10 cellular contexts compared by ENCODE assay signal in the genomic region with DNA sequence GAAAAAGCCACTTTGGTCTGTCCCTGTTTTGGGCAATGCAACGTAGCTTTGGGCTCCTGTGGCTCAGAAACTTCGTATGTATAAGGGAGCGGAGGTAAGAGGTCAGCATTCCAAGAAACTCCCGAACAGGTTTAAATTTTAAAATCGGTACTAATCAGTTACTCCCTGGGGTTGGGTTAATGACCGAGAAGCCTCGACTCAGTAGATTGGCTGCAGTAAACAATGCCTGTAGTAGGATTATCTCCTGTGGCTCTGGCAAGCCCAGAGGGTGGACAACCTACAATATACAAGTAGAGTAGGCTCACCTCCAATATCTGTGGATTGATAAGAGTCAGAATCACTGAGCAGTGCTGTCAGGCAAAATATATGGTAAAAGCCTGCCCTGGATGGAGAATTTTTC. TPM values are rescaled to one million over a fixed set of nuclear protein-coding genes. Genes with fewer than 3 reads are reported as not detected.
DNase-seq lines count a peak whose midpoint lies in the region; ATAC-seq and TF ChIP-seq lines count a peak whose summit lies in the region.
"Had no signal": no experiment of that assay in that cellular context is flagged by ENCODE, and none has a peak within 500 bp of the region (broad histone marks: within the 10 kb centered on the region; RNA-seq: fewer than 3 reads in every experiment).

No MANE protein-coding gene starts in this region.

- no peaks in the 10 kb centered on the region for H3K27me3 Mint-ChIP-seq in activated T-cell treated with anti-CD3 and anti-CD28 coated beads, Interleukin-2, amount 50 U/mL, for 24 hours

- H3K36me3 Mint-ChIP-seq in activated T-cell treated with anti-CD3 and anti-CD28 coated beads, Interleukin-2, amount 50 U/mL, for 24 hours (ENCODE audit: low read depth) = peaks cover 31% of the 10 kb centered on the region

- H3K9ac ChIP-seq in mucosa of rectum (ENCODE audit: low read depth in 1 of 2, low read length in 2 of 2) = peak overlapping the region in 1 of 2 donors; percentile 8

- 72 to 88% methylated on average over 7 of the region's 7 CpGs for WGBS in thyroid gland, 2 donors

- H3K27ac ChIP-seq in breast epithelium = peak overlapping the region; percentile 98 to 100
- peak overlapping the region; percentile 99 to 100 for H3K27ac ChIP-seq in mucosa of rectum (ENCODE audit: low read depth in 2 of 2, low read length in 2 of 2)
- peak overlapping the region in 2 of 3 donors; percentile 97 to 100 for H3K27ac ChIP-seq in thyroid gland

- no peaks in the 10 kb centered on the region for H3K27me3 ChIP-seq in breast epithelium
- no peaks in the 10 kb centered on the region for H3K27me3 ChIP-seq in mucosa of rectum (ENCODE audit: control insufficient read depth in 2 of 2, insufficient read depth in 2 of 2, low read length in 2 of 2)
- H3K27me3 ChIP-seq in thyroid gland = no peaks in the 10 kb centered on the region

- H3K4me1 ChIP-seq in breast epithelium (peaks cover 2 to 26% of the 10 kb centered on the region in 2 donors), mucosa of rectum (ENCODE audit: control insufficient read depth in 2 of 2, insufficient read depth in 2 of 2, low read length in 2 of 2) (peaks cover 20 to 37% of the 10 kb centered on the region in 2 donors), thyroid gland (peaks cover 28 to 38% of the 10 kb centered on the region in 2 donors)

- H3K4me3 ChIP-seq in breast epithelium (peak overlapping the region in 1 of 3 donors; percentile 96), mucosa of rectum (ENCODE audit: low read length in 2 of 2) (no peak overlapping the region), thyroid gland (replicated peaks in 1 of 3) (no peak overlapping the region)
- H3K4me3 ChIP-seq: lung had no signal

- H3K9me3 Mint-ChIP-seq in activated T-cell treated with anti-CD3 and anti-CD28 coated beads, Interleukin-2, amount 50 U/mL, for 24 hours = no peaks in the 10 kb centered on the region

- peaks cover 31% of the 10 kb centered on the region for H3K4me1 Mint-ChIP-seq in activated T-cell treated with anti-CD3 and anti-CD28 coated beads, Interleukin-2, amount 50 U/mL, for 24 hours (ENCODE audit: low read depth)

- no peak for TF ChIP-seq CTCF in breast epithelium (IDR thresholded peaks at IDR 0.05)
- TF ChIP-seq CTCF in thyroid gland (IDR thresholded peaks at IDR 0.05) = no peak

- H3K4me3 Mint-ChIP-seq in activated T-cell treated with anti-CD3 and anti-CD28 coated beads, Interleukin-2, amount 50 U/mL, for 24 hours = peak overlapping the region; percentile 90

- H3K36me3 ChIP-seq in breast epithelium = no peaks in the 10 kb centered on the region
- peaks cover 3% of the 10 kb centered on the region in 2 donors for H3K36me3 ChIP-seq in mucosa of rectum (ENCODE audit: control insufficient read depth in 2 of 2, insufficient read depth in 2 of 2, low read length in 2 of 2)
- H3K36me3 ChIP-seq in thyroid gland = peaks cover 0 to 2% of the 10 kb centered on the region in 2 donors

- H3K27ac Mint-ChIP-seq in activated T-cell treated with anti-CD3 and anti-CD28 coated beads, Interleukin-2, amount 50 U/mL, for 24 hours = no peak overlapping the region

- no peak for ATAC-seq in HG02588 (IDR thresholded peaks at IDR 0.05; ENCODE audit: unreplicated experiment)
- no peak for ATAC-seq in HG03354 (IDR thresholded peaks at IDR 0.05; ENCODE audit: poor library complexity, severe bottlenecking, unreplicated experiment)

- no peak for DNase-seq in activated T-cell treated with anti-CD3 and anti-CD28 coated beads, Interleukin-2, amount 50 U/mL, for 24 hours
- no peak for DNase-seq in activated T-cell treated with anti-CD3 and anti-CD28 coated beads for 4 hours
- DNase-seq in breast epithelium (ENCODE audit: low spot score in 2 of 2) = no peak
- DNase-seq in thyroid gland = no peak
- no peak for DNase-seq in stimulated activated CD4-positive, alpha-beta T cell treated with anti-CD3 and anti-CD28 coated beads, Interleukin-2, amount 100 ng/mL, for 48 hours
- DNase-seq: NCI-H1930 had no signal

- H3K9me3 ChIP-seq in breast epithelium (no peaks in the 10 kb centered on the region), mucosa of rectum (ENCODE audit: control insufficient read depth in 2 of 2, low read length in 2 of 2) (no peaks in the 10 kb centered on the region), thyroid gland (no peaks in the 10 kb centered on the region)

- intact Hi-C loops in breast epithelium (cut with DNase I; ENCODE audit: low total_unique reads) = loop anchor here (10.0 kb wide), 1 partner anchor 47 kb away; no protein-coding TSS in a partner anchor
- intact Hi-C loops in thyroid gland (cut with DNase I) = loop anchor here (5.0 kb wide), 2 partner anchors 44 to 81 kb away; no protein-coding TSS in a partner anchor

- TF ChIP-seq POLR2A in breast epithelium (IDR thresholded peaks at IDR 0.05) (no peak), thyroid gland (IDR thresholded peaks at IDR 0.05) (no peak)

RNA-seq across cellular contexts. Expression of a gene that starts 1.6 kb away (rescaled TPM):
- total RNA-seq in breast epithelium (10 to 100 TPM; 42.9 to 74.6 (median 47.8) TPM), thyroid gland (10 to 100 TPM; 39.4 to 59.4 (median 49.9) TPM)
